Comparison of ENCODE assay signal across 2 cellular contexts in the genomic region with DNA sequence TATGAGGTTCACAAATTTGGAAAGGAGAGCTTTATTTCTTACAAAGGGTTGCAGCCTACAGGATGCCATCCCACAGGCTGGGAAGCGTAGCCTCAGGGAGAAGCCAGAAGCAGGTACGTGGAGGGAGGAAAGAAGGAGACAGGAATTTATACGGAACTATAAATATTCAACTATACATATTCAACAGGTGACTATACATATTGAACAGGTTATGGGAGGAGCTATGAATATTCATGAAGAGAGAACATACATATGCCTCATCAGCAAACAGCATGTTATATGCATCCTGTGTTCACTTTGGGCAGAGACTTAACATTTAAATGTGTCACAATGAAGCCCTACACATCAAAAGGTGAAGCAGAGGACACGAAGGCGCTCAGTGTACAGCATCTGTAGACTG.
A peak's percentile ranks its signal among the peaks of the same experiment; 100 is the strongest.
TF ChIP-seq lines count a peak whose summit lies in the region.

No MANE protein-coding gene starts in this region.

TF ChIP-seq in HepG2, 621 proteins besides CTCF, POLR2A, EP300 and RAD21:
- TF ChIP-seq MYC (CRISPR knock-in tag; IDR thresholded peaks at IDR 0.05; ENCODE audit: borderline replicate concordance) (no peak), RARA (CRISPR knock-in tag; IDR thresholded peaks at IDR 0.05) (peak; percentile 44; the same call in 1 of the 2 replicates)

TF ChIP-seq in K562, 482 proteins besides CTCF, POLR2A, EP300 and RAD21:
- peak; percentile 35; the same call in 1 of the 2 replicates for TF ChIP-seq ZNF316 (IDR thresholded peaks at IDR 0.05)
- no peak for TF ChIP-seq CREB1 (IDR thresholded peaks at IDR 0.05)
- TF ChIP-seq CREB1 (CRISPR knock-in tag; IDR thresholded peaks at IDR 0.05), result no peak
